1 cellular context compared by ENCODE assay signal in genomic region chr11:110463153-110463552, GRCh38.
TF ChIP-seq lines count a peak whose summit lies in the region.

No MANE protein-coding gene starts in this region.

TF ChIP-seq in GM23338, 12 proteins besides CTCF, POLR2A, EP300 and RAD21 (continued from another document):
- TF ChIP-seq REST (IDR thresholded peaks at IDR 0.05; ENCODE audit: unreplicated experiment) (no peak), ZNF331 (CRISPR knock-in tag; IDR thresholded peaks at IDR 0.05; ENCODE audit: low read depth) (no peak), ZNF114 (CRISPR knock-in tag; IDR thresholded peaks at IDR 0.05) (no peak), POLR2AphosphoS5 (IDR thresholded peaks at IDR 0.05; ENCODE audit: low read depth) (no peak), EZH2 (IDR thresholded peaks at IDR 0.05; ENCODE audit: low read depth, unreplicated experiment) (no peak), ETS1 (IDR thresholded peaks at IDR 0.05) (no peak)
TF ChIP-seq in GM23338: peak in this region for 0.
